8 cellular contexts compared by ENCODE assay signal in the genomic region with DNA sequence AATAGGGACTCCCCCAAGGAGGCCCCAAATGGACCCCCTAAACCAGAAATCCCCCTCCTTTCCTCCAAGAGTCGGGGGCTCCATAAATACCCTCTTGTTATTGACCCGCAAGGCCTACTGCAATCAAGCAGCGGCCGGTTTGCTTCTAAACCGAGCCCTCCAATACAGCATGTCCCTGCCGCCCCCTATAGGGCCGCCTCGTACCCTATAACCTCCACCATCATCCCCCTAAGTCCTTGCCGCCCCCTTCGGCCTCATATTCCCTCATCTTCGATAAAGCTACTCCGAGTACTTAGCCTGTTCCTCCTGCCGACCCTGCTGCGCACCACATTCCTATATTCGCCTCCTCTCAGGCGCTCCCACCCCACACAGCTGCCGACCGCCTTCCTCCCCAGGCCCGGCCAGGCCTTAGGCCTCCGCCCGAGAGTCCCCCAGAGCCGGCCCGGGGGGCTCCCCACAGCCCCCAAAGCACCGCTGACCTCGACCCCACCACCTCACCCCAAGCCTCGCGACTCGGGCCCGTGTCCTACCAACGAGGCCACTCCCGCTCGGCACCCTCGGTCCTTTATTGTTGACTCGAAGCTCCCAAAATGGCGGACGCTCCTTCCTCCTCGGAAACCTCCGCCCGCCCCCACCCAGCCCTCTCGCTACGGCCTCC.
DNase-seq lines count a peak whose midpoint lies in the region; ATAC-seq and TF ChIP-seq lines count a peak whose summit lies in the region.

No MANE protein-coding gene starts in this region.

- H3K4me3 ChIP-seq in cardiac fibroblast (replicated peaks in 1 of 2; ENCODE audit: low read depth in 2 of 2, low read length in 2 of 2) = peak overlapping the region; percentile 75 to 86

- no peak for ATAC-seq in GM19395 (IDR thresholded peaks at IDR 0.05; ENCODE audit: unreplicated experiment)

- DNase-seq in EH (ENCODE audit: low read depth) (peak; percentile 66), HCEC 1CT (peak; percentile 58), NAMALWA (ENCODE audit: low spot score) (peak; percentile 82), UCSD-AML1 (lab: John Stamatoyannopoulos, UW; ENCODE audit: unreplicated experiment) (peak; percentile 80), cardiac fibroblast (ENCODE audit: low read depth in 2 of 2) (peak; percentile 66 to 69), inferior parietal cortex (ENCODE audit: extremely low spot score) (peak; percentile 82), smooth muscle cell of the brain vasculature (ENCODE audit: low read depth, low spot score) (peak; percentile 10)

- peak; percentile 53 for TF ChIP-seq CTCF in cardiac fibroblast (IDR thresholded peaks at IDR 0.05; ENCODE audit: low read depth, low read length)

Comparison
In these comparisons a context has a peak if more than half of its experiments do, and no peak if none do; other contexts are left out.
1. DNase-seq: peak in every context shown above with its lines; median percentile 82 in NAMALWA; 82 in inferior parietal cortex; 80 in UCSD-AML1; 68 in cardiac fibroblast; 66 in EH; 58 in HCEC 1CT; 10 in smooth muscle cell of the brain vasculature.